ENCODE assay signal across 1 cellular context in the genomic region with DNA sequence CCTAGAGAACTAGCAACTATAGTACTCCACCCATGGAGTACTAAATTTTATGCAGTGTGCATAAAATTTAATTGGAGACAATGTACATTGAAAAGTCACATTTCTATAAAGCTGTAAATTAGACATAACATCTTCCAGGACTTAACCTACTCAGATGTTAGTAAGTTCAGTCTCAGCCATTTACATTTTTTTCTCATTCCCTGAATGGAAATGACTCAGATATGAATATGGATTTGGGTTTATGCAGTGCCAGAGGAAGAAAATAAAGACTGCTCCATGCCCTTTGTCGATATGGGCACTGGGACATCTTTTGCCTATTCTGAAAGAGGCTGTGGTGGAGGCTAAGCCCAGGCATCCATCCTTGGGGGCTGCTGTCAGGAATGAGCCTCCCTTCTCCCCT.
TF ChIP-seq lines count a peak whose summit lies in the region.

No MANE protein-coding gene starts in this region.

TF ChIP-seq in GM23338, 12 proteins besides CTCF, POLR2A, EP300 and RAD21 (continued from another document):
- TF ChIP-seq ZNF462 (CRISPR knock-in tag; IDR thresholded peaks at IDR 0.05), result no peak
TF ChIP-seq in GM23338: peak in this region for 0.
